1 cellular context compared by ENCODE assay signal in genomic region chr2:127103243-127104165, GRCh38.
TF ChIP-seq lines count a peak whose summit lies in the region.

No MANE protein-coding gene starts in this region.

TF ChIP-seq in H1, 55 proteins besides CTCF, POLR2A, EP300 and RAD21:
- TF ChIP-seq CEBPB (IDR thresholded peaks at IDR 0.05; ENCODE audit: low read depth, low read length): no peak
